25 cellular contexts compared by ENCODE assay signal in genomic region chr7:98475352-98475751, GRCh38.
"Had no signal": no experiment of that assay in that cellular context is flagged by ENCODE, and none has a peak within 500 bp of the region (broad histone marks: within the 10 kb centered on the region; RNA-seq: fewer than 3 reads in every experiment).

No MANE protein-coding gene starts in this region.

- FAIRE-seq: colon, islet of Langerhans, keratinocyte had no signal

- DNase-seq: dermis blood vessel endothelial cell; dorsolateral prefrontal cortex; effector CD4-positive, alpha-beta T cell; effector memory CD4-positive, alpha-beta T cell; esophagus squamous epithelium; foreskin fibroblast; foreskin melanocyte; gastrocnemius medialis; glutamatergic neuron; head of caudate nucleus; heart right ventricle; hippocampal formation; left cardiac atrium; left lung; left ventricle myocardium superior; lower lobe of right lung; mesenchymal stem cell; mucosa of descending colon; naive B cell had no signal

- ATAC-seq: gastrocnemius medialis, heart right ventricle, left cardiac atrium, left lung, left ventricle myocardium superior, lower lobe of right lung, mucosa of descending colon had no signal

- H3K36me3 ChIP-seq: esophagus squamous epithelium, gastrocnemius medialis, heart right ventricle, left lung, lower lobe of right lung had no signal

- H3K27ac Mint-ChIP-seq: mesothelial cell of epicardium had no signal

- H3K9me3 Mint-ChIP-seq: mesothelial cell of epicardium had no signal

- H3K4me3 Mint-ChIP-seq: mesothelial cell of epicardium, naive B cell had no signal

- H3K9me3 ChIP-seq: gastrocnemius medialis, lower lobe of right lung, mucosa of descending colon had no signal

- H3K4me3 ChIP-seq: coronary artery, dorsolateral prefrontal cortex, esophagus squamous epithelium, gastrocnemius medialis, heart right ventricle, left lung, lower lobe of right lung, mucosa of descending colon had no signal

- H3K36me3 Mint-ChIP-seq: mesothelial cell of epicardium, naive B cell had no signal

- H3K27ac ChIP-seq: coronary artery, dorsolateral prefrontal cortex, epithelial cell of prostate, esophagus squamous epithelium, gastrocnemius medialis, heart right ventricle, left lung, lower lobe of right lung had no signal
